ENCODE assay signal across 8 cellular contexts in the genomic region with DNA sequence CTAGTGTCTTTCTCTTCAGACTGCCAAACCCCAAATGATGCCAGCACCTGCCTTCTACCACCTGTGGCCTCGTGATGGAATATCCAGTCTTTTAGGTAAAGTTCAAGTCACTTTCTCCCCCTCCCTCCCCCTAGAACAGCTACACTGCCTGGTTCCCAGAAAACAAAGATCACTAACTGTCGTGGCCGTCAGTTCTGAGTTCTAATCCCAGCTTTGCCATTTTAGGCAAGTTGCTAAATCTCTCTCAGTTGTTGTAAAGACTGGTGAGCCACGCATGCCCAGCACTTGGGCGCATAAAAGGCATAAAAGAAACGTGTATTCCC. TPM values are rescaled to one million over a fixed set of nuclear protein-coding genes. Genes with fewer than 3 reads are reported as not detected.
DNase-seq lines count a peak whose midpoint lies in the region; ATAC-seq and TF ChIP-seq lines count a peak whose summit lies in the region.

No MANE protein-coding gene starts in this region.

- DNase-seq in DMS 273 (lab: John Stamatoyannopoulos, UW; ENCODE audit: unreplicated experiment) (peak; percentile 65), DMS 273 treated with DMSO at 0.1 percent for 48 hours (lab: John Stamatoyannopoulos, UW) (no peak), stomach (no peak), omental fat pad (ENCODE audit: low spot score) (no peak), NCI-H146 treated with DMSO at 0.1 percent for 48 hours (lab: John Stamatoyannopoulos, UW; ENCODE audit: unreplicated experiment) (no peak)
- peak; percentile 28 for DNase-seq in activated CD8-positive, alpha-beta T cell treated with anti-CD3 and anti-CD28 coated beads for 36 hours

- H3K36me3 ChIP-seq in iPS-18a (ENCODE audit: control insufficient read depth, low read depth, low read length) (no peaks in the 10 kb centered on the region), stomach (peaks cover 0 to 8% (median 2%) of the 10 kb centered on the region in 4 donors)

- TF ChIP-seq EP300 in stomach (IDR thresholded peaks at IDR 0.05) = no peak

- H3K9ac ChIP-seq in iPS-18a (ENCODE audit: low read length) = peak overlapping the region; percentile 51

- POLR2A ChIA-PET in activated CD8-positive, alpha-beta T cell treated with anti-CD3 and anti-CD28 coated beads for 36 hours (lab: Charles Lee) = interaction anchor here (0.7 to 3.8 kb wide), 16 partner anchors 8 to 237 kb away, joined by 3 to 72 read pairs (median 4); a partner anchor contains a TSS

- no peaks in the 10 kb centered on the region for H3K9me3 Mint-ChIP-seq in activated CD8-positive, alpha-beta T cell treated with anti-CD3 and anti-CD28 coated beads for 36 hours

- peaks cover 29% of the 10 kb centered on the region for H3K27me3 ChIP-seq in iPS-18a (ENCODE audit: control insufficient read depth, insufficient read depth, low read length)
- no peaks in the 10 kb centered on the region for H3K27me3 ChIP-seq in stomach

- WGBS in stomach, 5 donors = 23 to 41% (median 34%) methylated on average over 6 of the region's 6 CpGs

- no peaks in the 10 kb centered on the region for H3K9me3 ChIP-seq in iPS-18a (ENCODE audit: control insufficient read depth, low read depth, low read length)
- no peaks in the 10 kb centered on the region for H3K9me3 ChIP-seq in stomach

- intact Hi-C loops in activated CD8-positive, alpha-beta T cell treated with anti-CD3 and anti-CD28 coated beads for 36 hours (cut with micrococcal nuclease) = loop anchor here (2.0 to 5.0 kb wide), 3 partner anchors 37 to 137 kb away; a partner anchor contains a TSS
- intact Hi-C loops in stomach (cut with DNase I; ENCODE audit: low total_unique reads) = loop anchor here (5.0 kb wide), 1 partner anchor 37 kb away; no protein-coding TSS in a partner anchor

- no peak for TF ChIP-seq POLR2A in stomach (IDR thresholded peaks at IDR 0.05)

- peak overlapping the region; percentile 100 for H3K4me3 Mint-ChIP-seq in activated CD8-positive, alpha-beta T cell treated with anti-CD3 and anti-CD28 coated beads for 36 hours

- ATAC-seq in activated CD8-positive, alpha-beta T cell treated with anti-CD3 and anti-CD28 coated beads for 36 hours = no peak
- ATAC-seq in omental fat pad (ENCODE audit: low FRiP score) (no peak), HG03175 (IDR thresholded peaks at IDR 0.05; ENCODE audit: unreplicated experiment) (no peak)

- peak overlapping the region; percentile 39 for H3K4me3 ChIP-seq in iPS-18a (ENCODE audit: low read length)
- H3K4me3 ChIP-seq in stomach = peak overlapping the region; percentile 2 to 65 (median 6)

- H3K27ac Mint-ChIP-seq in activated CD8-positive, alpha-beta T cell treated with anti-CD3 and anti-CD28 coated beads for 36 hours = peak overlapping the region; percentile 97

- CTCF ChIA-PET in activated CD8-positive, alpha-beta T cell treated with anti-CD3 and anti-CD28 coated beads for 36 hours (lab: Charles Lee) = interaction anchor here (0.7 to 4.7 kb wide), 44 partner anchors 8 to 301 kb away, joined by 3 to 95 read pairs (median 6); a partner anchor contains a TSS

- H3K27ac ChIP-seq in iPS-18a (ENCODE audit: low read length) = peak overlapping the region; percentile 73
- H3K27ac ChIP-seq in stomach = peak overlapping the region; percentile 90 to 98 (median 97)

- H3K4me1 ChIP-seq in iPS-18a (ENCODE audit: control insufficient read depth, low read depth, low read length) (peaks cover 25% of the 10 kb centered on the region), stomach (peaks cover 36 to 63% (median 47%) of the 10 kb centered on the region in 4 donors)

- no peaks in the 10 kb centered on the region for H3K27me3 Mint-ChIP-seq in activated CD8-positive, alpha-beta T cell treated with anti-CD3 and anti-CD28 coated beads for 36 hours

- H3K36me3 Mint-ChIP-seq in activated CD8-positive, alpha-beta T cell treated with anti-CD3 and anti-CD28 coated beads for 36 hours (ENCODE audit: low read depth) = peaks cover 11% of the 10 kb centered on the region

- no peak for TF ChIP-seq CTCF in activated CD8-positive, alpha-beta T cell treated with anti-CD3 and anti-CD28 coated beads for 36 hours (IDR thresholded peaks at IDR 0.05)
- TF ChIP-seq CTCF in stomach (IDR thresholded peaks at IDR 0.05) (no peak), omental fat pad (IDR thresholded peaks at IDR 0.05) (no peak)

- H3K4me1 Mint-ChIP-seq in activated CD8-positive, alpha-beta T cell treated with anti-CD3 and anti-CD28 coated beads for 36 hours (ENCODE audit: low read depth) = peaks cover 62% of the 10 kb centered on the region

RNA-seq across cellular contexts. Expression of a gene that starts 0.6 kb away (rescaled TPM):
- 10 to 100 TPM; 47.9 to 48.4 TPM for total RNA-seq in activated CD8-positive, alpha-beta T cell treated with anti-CD3 and anti-CD28 coated beads for 36 hours
- total RNA-seq in stomach (10 to 100 TPM in 4 of 5 donors, 1 to 10 TPM in 1; 8.9 to 63.9 (median 19.8) TPM), omental fat pad (100 to 1,000 TPM in 1 of 4 donors, 10 to 100 TPM in 3; 76.3 to 104 (median 83.2) TPM)
- 10 to 100 TPM; 61.1 to 64.0 (median 62.8) TPM for polyA plus RNA-seq in stomach

RNA-seq across cellular contexts. Expression of a gene that starts 6.0 kb away (rescaled TPM):
- total RNA-seq in activated CD8-positive, alpha-beta T cell treated with anti-CD3 and anti-CD28 coated beads for 36 hours = 100 to 1,000 TPM; 125 to 129 TPM
- total RNA-seq in stomach (100 to 1,000 TPM in 2 of 5 donors, 10 to 100 TPM in 3; 14.6 to 164 (median 40.3) TPM), omental fat pad (100 to 1,000 TPM in 3 of 4 donors, 10 to 100 TPM in 1; 73.3 to 244 (median 115) TPM)
- 10 to 100 TPM; 36.7 to 42.8 (median 42.4) TPM for polyA plus RNA-seq in stomach

RNA-seq across cellular contexts. Expression of a gene that starts 24.9 kb away (rescaled TPM):
- under 1 TPM; 0.83 to 0.85 TPM for total RNA-seq in activated CD8-positive, alpha-beta T cell treated with anti-CD3 and anti-CD28 coated beads for 36 hours
- total RNA-seq in stomach (10 to 100 TPM in 1 of 5 donors, 1 to 10 TPM in 4; 3.5 to 19.2 (median 5.5) TPM), omental fat pad (1 to 10 TPM; 2.7 to 6.4 (median 3.7) TPM)
- polyA plus RNA-seq in stomach = 1 to 10 TPM in 2 of 3 donors, under 1 TPM in 1; 0.92 to 5.0 (median 2.0) TPM

Comparison
In these comparisons a context has a peak if more than half of its experiments do, and no peak if none do; other contexts are left out.
1. DNase-seq: peak in DMS 273 (single experiment) and activated CD8-positive, alpha-beta T cell treated with anti-CD3 and anti-CD28 coated beads for 36 hours (single experiment); none in DMS 273 treated with DMSO at 0.1 percent for 48 hours (single experiment), stomach (single experiment), omental fat pad (single experiment) and NCI-H146 treated with DMSO at 0.1 percent for 48 hours (single experiment).